In the genomic region with DNA sequence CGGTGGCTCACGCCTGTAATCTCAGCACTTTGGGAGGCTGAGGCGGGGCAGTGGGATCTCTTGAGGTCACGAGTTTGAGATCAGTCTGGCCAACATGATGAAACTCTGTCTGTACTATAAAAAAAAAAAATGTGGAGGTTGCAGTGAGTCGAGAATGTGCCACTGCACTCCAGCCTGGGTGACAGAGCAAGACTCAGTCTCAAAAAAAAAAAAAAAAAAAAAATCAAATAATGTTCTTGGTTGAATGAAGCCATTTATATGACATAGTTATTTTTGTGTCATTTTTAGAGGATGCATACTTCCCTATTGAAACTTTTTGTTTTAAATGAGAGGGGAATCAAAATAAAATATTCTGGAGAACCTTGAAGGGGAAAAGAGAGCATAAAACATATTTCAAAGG, we compare ENCODE assay signal across 1 cellular context.
TF ChIP-seq lines count a peak whose summit lies in the region.

No MANE protein-coding gene starts in this region.

TF ChIP-seq in GM12878, 131 proteins besides CTCF, POLR2A, EP300 and RAD21:
- no peak for TF ChIP-seq HDGF (IDR thresholded peaks at IDR 0.05)
- TF ChIP-seq ZNF384 (IDR thresholded peaks at IDR 0.05; ENCODE audit: borderline replicate concordance, low read depth, low read length) = peak; percentile 31; the same call in 1 of the 2 replicates
